25 cellular contexts compared by ENCODE assay signal in genomic region chr5:86675311-86675710, GRCh38.
"Had no signal": no experiment of that assay in that cellular context is flagged by ENCODE, and none has a peak within 500 bp of the region (broad histone marks: within the 10 kb centered on the region; RNA-seq: fewer than 3 reads in every experiment).

No MANE protein-coding gene starts in this region.

- H2AFZ ChIP-seq: neural progenitor cell had no signal

- H3K4me1 ChIP-seq: colonic mucosa, lower lobe of right lung, neural progenitor cell, upper lobe of right lung had no signal

- DNase-seq: activated CD4-positive, alpha-beta memory T cell treated with anti-CD3 and anti-CD28 coated beads, Interleukin-2, amount 10 ng/mL, durations not matched to agents 7 days and 5 days; activated CD4-positive, alpha-beta T cell treated with anti-CD3 and anti-CD28 coated beads, Interleukin-2, amount 10 ng/mL, durations not matched to agents 24 days and 14 days; activated CD4-positive, CD25-positive, alpha-beta regulatory T cell treated with anti-CD3 and anti-CD28 coated beads, Interleukin-2, amount 50 U/mL, for 72 hours; activated CD8-positive, alpha-beta memory T cell treated with anti-CD3 and anti-CD28 coated beads, Interleukin-2, amount 50 U/mL, for 48 hours; activated gamma-delta T cell treated with Interleukin-2 at 50 U/mL for 16 hours; activated naive CD4-positive, alpha-beta T cell treated with anti-CD3 and anti-CD28 coated beads, Interleukin-2, amount 50 U/mL, for 16 hours; activated T-cell treated with anti-CD3 and anti-CD28 coated beads, Interleukin-2, amount 50 U/mL, for 4 hours; amniotic stem cell; cerebellar nuclear complex; colonic mucosa; effector memory CD4-positive, alpha-beta T cell; glutamatergic neuron; left lung; lower lobe of right lung; mesenchymal stem cell; natural killer cell; right cardiac atrium; stimulated activated naive CD4-positive, alpha-beta T cell; T-helper 9 cell; tibial artery; upper lobe of right lung had no signal

- H3K4me1 Mint-ChIP-seq: activated CD4-positive, alpha-beta memory T cell treated with anti-CD3 and anti-CD28 coated beads, Interleukin-2, amount 10 ng/mL, durations not matched to agents 7 days and 5 days; activated CD4-positive, alpha-beta T cell treated with anti-CD3 and anti-CD28 coated beads, Interleukin-2, amount 10 ng/mL, durations not matched to agents 24 days and 14 days; activated T-helper 17 cell treated with anti-CD3 and anti-CD28 coated beads, Interleukin-2, amount 50 U/mL, for 72 hours; natural killer cell had no signal

- H3K4me3 Mint-ChIP-seq: activated CD4-positive, alpha-beta memory T cell treated with anti-CD3 and anti-CD28 coated beads, Interleukin-2, amount 10 ng/mL, durations not matched to agents 7 days and 5 days; activated CD4-positive, alpha-beta T cell treated with anti-CD3 and anti-CD28 coated beads, Interleukin-2, amount 10 ng/mL, durations not matched to agents 24 days and 14 days; activated T-cell treated with anti-CD3 and anti-CD28 coated beads, Interleukin-2, amount 50 U/mL, for 4 hours; activated T-helper 17 cell treated with anti-CD3 and anti-CD28 coated beads, Interleukin-2, amount 50 U/mL, for 72 hours; natural killer cell; neural progenitor cell had no signal

- H3K36me3 Mint-ChIP-seq: natural killer cell, neural progenitor cell had no signal

- H3K9me3 Mint-ChIP-seq: activated CD4-positive, alpha-beta memory T cell treated with anti-CD3 and anti-CD28 coated beads, Interleukin-2, amount 10 ng/mL, durations not matched to agents 7 days and 5 days; activated CD4-positive, alpha-beta T cell treated with anti-CD3 and anti-CD28 coated beads, Interleukin-2, amount 10 ng/mL, durations not matched to agents 24 days and 14 days; activated T-cell treated with anti-CD3 and anti-CD28 coated beads, Interleukin-2, amount 50 U/mL, for 4 hours; activated T-helper 17 cell treated with anti-CD3 and anti-CD28 coated beads, Interleukin-2, amount 50 U/mL, for 72 hours; neural progenitor cell had no signal

- H3K4me2 ChIP-seq: neural progenitor cell had no signal

- H3K9me3 ChIP-seq: body of pancreas, colonic mucosa, left lung, lower lobe of right lung, suprapubic skin, tibial artery, upper lobe of right lung had no signal

- H3K27ac Mint-ChIP-seq: activated CD4-positive, alpha-beta memory T cell treated with anti-CD3 and anti-CD28 coated beads, Interleukin-2, amount 10 ng/mL, durations not matched to agents 7 days and 5 days; activated CD4-positive, alpha-beta T cell treated with anti-CD3 and anti-CD28 coated beads, Interleukin-2, amount 10 ng/mL, durations not matched to agents 24 days and 14 days; activated T-helper 17 cell treated with anti-CD3 and anti-CD28 coated beads, Interleukin-2, amount 50 U/mL, for 72 hours; natural killer cell; neural progenitor cell had no signal

- H3K4me3 ChIP-seq: body of pancreas, colonic mucosa, left lung, lower lobe of right lung, neural progenitor cell, suprapubic skin, tibial artery, upper lobe of right lung had no signal

- H3K9ac ChIP-seq: neural progenitor cell had no signal

- H3K36me3 ChIP-seq: colonic mucosa, left lung, lower lobe of right lung, neural progenitor cell, suprapubic skin, tibial artery, upper lobe of right lung had no signal

- H3K27me3 ChIP-seq: body of pancreas, colonic mucosa, left lung, neural progenitor cell, suprapubic skin, tibial artery, upper lobe of right lung had no signal

- ATAC-seq: activated T-cell treated with anti-CD3 and anti-CD28 coated beads, Interleukin-2, amount 50 U/mL, for 4 hours; activated T-helper 17 cell treated with anti-CD3 and anti-CD28 coated beads, Interleukin-2, amount 50 U/mL, for 72 hours; body of pancreas; left lung; lower lobe of right lung; natural killer cell; right cardiac atrium; upper lobe of right lung had no signal
